In the genomic region with DNA sequence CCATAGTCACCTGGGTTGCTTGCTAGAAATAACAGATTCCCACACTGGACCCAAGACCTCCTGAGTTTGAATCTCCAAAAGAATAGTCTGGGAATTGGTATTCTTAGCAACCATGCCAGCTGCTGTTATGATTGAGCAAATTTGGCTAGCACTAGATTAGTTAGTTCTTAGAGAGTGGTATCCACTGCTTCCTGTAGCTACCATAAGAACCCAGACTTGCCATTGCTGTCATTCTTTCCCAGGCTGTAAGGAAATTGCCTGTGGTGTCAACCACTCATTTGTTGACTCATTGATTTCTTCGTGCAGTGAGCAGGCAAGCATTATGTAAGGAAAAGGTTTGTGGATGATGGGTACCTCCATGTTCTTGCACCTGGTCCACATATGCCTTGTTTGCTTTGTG, we compare ENCODE assay signal across 27 cellular contexts.
DNase-seq lines count a peak whose midpoint lies in the region; ATAC-seq and TF ChIP-seq lines count a peak whose summit lies in the region.
"Had no signal": no experiment of that assay in that cellular context is flagged by ENCODE, and none has a peak within 500 bp of the region (broad histone marks: within the 10 kb centered on the region; RNA-seq: fewer than 3 reads in every experiment).

No MANE protein-coding gene starts in this region.

- H3K4me3 Mint-ChIP-seq in natural killer cell treated with Interleukin-12 subunit alpha and Interleukin-12 subunit beta and Interleukin-15 and Interleukin-18, amount 100 ng/mL, for 72 hours = no peak overlapping the region
- H3K4me3 Mint-ChIP-seq in natural killer cell = no peak overlapping the region
- H3K4me3 Mint-ChIP-seq: activated CD8-positive, alpha-beta T cell treated with anti-CD3 and anti-CD28 coated beads, Interleukin-2, amount 10 ng/mL, durations not matched to agents 7 days and 5 days; B cell; CD8-positive, alpha-beta T cell; neural progenitor cell; stimulated activated naive CD8-positive, alpha-beta T cell treated with anti-CD3 and anti-CD28 coated beads, Interleukin-15, Interleukin-2, amounts not matched to agents 100 ng/mL and 50 ng/mL, for 24 hours; T-helper 1 cell treated with Interleukin-12 subunit alpha and Interleukin-12 subunit beta and Interleukin-4 antibody, amounts not matched to agents 30 μg/mL and 1 μg/mL, for 36 hours had no signal

- intact Hi-C loops in natural killer cell (cut with micrococcal nuclease) = no loop called here

- H3K4me1 Mint-ChIP-seq in natural killer cell treated with Interleukin-12 subunit alpha and Interleukin-12 subunit beta and Interleukin-15 and Interleukin-18, amount 100 ng/mL, for 72 hours (ENCODE audit: low read depth in 2 of 2) = peaks cover 7 to 12% of the 10 kb centered on the region in 2 donors
- no peaks in the 10 kb centered on the region for H3K4me1 Mint-ChIP-seq in natural killer cell
- H3K4me1 Mint-ChIP-seq: B cell had no signal

- no peaks in the 10 kb centered on the region for H3K27me3 Mint-ChIP-seq in natural killer cell treated with Interleukin-12 subunit alpha and Interleukin-12 subunit beta and Interleukin-15 and Interleukin-18, amount 100 ng/mL, for 72 hours
- no peaks in the 10 kb centered on the region for H3K27me3 Mint-ChIP-seq in natural killer cell (ENCODE audit: low read depth in 2 of 2)
- H3K27me3 Mint-ChIP-seq: B cell; stimulated activated naive CD8-positive, alpha-beta T cell treated with anti-CD3 and anti-CD28 coated beads, Interleukin-15, Interleukin-2, amounts not matched to agents 100 ng/mL and 50 ng/mL, for 24 hours had no signal

- H3K9me3 Mint-ChIP-seq in natural killer cell treated with Interleukin-12 subunit alpha and Interleukin-12 subunit beta and Interleukin-15 and Interleukin-18, amount 100 ng/mL, for 72 hours = no peaks in the 10 kb centered on the region
- H3K9me3 Mint-ChIP-seq in natural killer cell = no peaks in the 10 kb centered on the region
- H3K9me3 Mint-ChIP-seq: CD8-positive, alpha-beta T cell; neural progenitor cell; stimulated activated naive CD8-positive, alpha-beta T cell treated with anti-CD3 and anti-CD28 coated beads, Interleukin-15, Interleukin-2, amounts not matched to agents 100 ng/mL and 50 ng/mL, for 24 hours; T-helper 1 cell treated with Interleukin-12 subunit alpha and Interleukin-12 subunit beta and Interleukin-4 antibody, amounts not matched to agents 30 μg/mL and 1 μg/mL, for 36 hours had no signal

- DNase-seq in natural killer cell treated with Interleukin-12 subunit alpha and Interleukin-12 subunit beta and Interleukin-15 and Interleukin-18, amount 100 ng/mL, for 72 hours (ENCODE audit: low spot score) = no peak
- DNase-seq in natural killer cell (no peak), amniotic epithelial cell (ENCODE audit: low read depth) (peak; percentile 48), iris pigment epithelial cell (ENCODE audit: low read depth) (peak; percentile 56), HuH-7 (ENCODE audit: low spot score) (no peak), occipital lobe (lab: John Stamatoyannopoulos, UW) (no peak), NCI-H2081 treated with DMSO at 0.1 percent for 48 hours (lab: John Stamatoyannopoulos, UW) (no peak)
- DNase-seq: activated CD4-positive, alpha-beta T cell treated with anti-CD3 and anti-CD28 coated beads for 1 hour; activated CD8-positive, alpha-beta T cell treated with anti-CD3 and anti-CD28 coated beads, Interleukin-2, amount 10 ng/mL, durations not matched to agents 7 days and 5 days; activated gamma-delta T cell; adrenal gland; CD8-positive, alpha-beta T cell; DMS 273 treated with DMSO at 0.1 percent for 48 hours; H7; KG1; left cardiac atrium; mucosa of descending colon; NCI-H146; NCI-H446 treated with DMSO at 0.1 percent for 48 hours; right lobe of liver; uterus had no signal

- H3K36me3 Mint-ChIP-seq in natural killer cell treated with Interleukin-12 subunit alpha and Interleukin-12 subunit beta and Interleukin-15 and Interleukin-18, amount 100 ng/mL, for 72 hours = peaks cover 19% of the 10 kb centered on the region
- H3K36me3 Mint-ChIP-seq in natural killer cell = peaks cover 21% of the 10 kb centered on the region

- TF ChIP-seq CTCF in natural killer cell (IDR thresholded peaks at IDR 0.05) = no peak

- ATAC-seq in natural killer cell treated with Interleukin-12 subunit alpha and Interleukin-12 subunit beta and Interleukin-15 and Interleukin-18, amount 100 ng/mL, for 72 hours = peak; percentile 23 to 50
- ATAC-seq in natural killer cell (no peak), GM21423 (IDR thresholded peaks at IDR 0.05; ENCODE audit: unreplicated experiment) (no peak)
- ATAC-seq: activated CD8-positive, alpha-beta T cell treated with anti-CD3 and anti-CD28 coated beads, Interleukin-2, amount 10 ng/mL, durations not matched to agents 7 days and 5 days; CD8-positive, alpha-beta T cell; gastroesophageal sphincter; left cardiac atrium; mucosa of descending colon; right lobe of liver had no signal

- H3K27ac Mint-ChIP-seq in natural killer cell treated with Interleukin-12 subunit alpha and Interleukin-12 subunit beta and Interleukin-15 and Interleukin-18, amount 100 ng/mL, for 72 hours = no peak overlapping the region
- no peak overlapping the region for H3K27ac Mint-ChIP-seq in natural killer cell
- H3K27ac Mint-ChIP-seq: activated CD8-positive, alpha-beta T cell treated with anti-CD3 and anti-CD28 coated beads, Interleukin-2, amount 10 ng/mL, durations not matched to agents 7 days and 5 days; CD8-positive, alpha-beta T cell; stimulated activated naive CD8-positive, alpha-beta T cell treated with anti-CD3 and anti-CD28 coated beads, Interleukin-15, Interleukin-2, amounts not matched to agents 100 ng/mL and 50 ng/mL, for 24 hours; T-helper 1 cell treated with Interleukin-12 subunit alpha and Interleukin-12 subunit beta and Interleukin-4 antibody, amounts not matched to agents 30 μg/mL and 1 μg/mL, for 36 hours had no signal

Comparison
In these comparisons a context has a peak if more than half of its experiments do, and no peak if none do; other contexts are left out.
1. ATAC-seq: peak in natural killer cell treated with Interleukin-12 subunit alpha and Interleukin-12 subunit beta and Interleukin-15 and Interleukin-18, amount 100 ng/mL, for 72 hours (2 of 2); none in natural killer cell (0 of 3) and GM21423 (single experiment).
2. DNase-seq: peak in amniotic epithelial cell (single experiment) and iris pigment epithelial cell (single experiment); none in natural killer cell treated with Interleukin-12 subunit alpha and Interleukin-12 subunit beta and Interleukin-15 and Interleukin-18, amount 100 ng/mL, for 72 hours (single experiment), natural killer cell (single experiment), HuH-7 (single experiment), occipital lobe (single experiment) and NCI-H2081 treated with DMSO at 0.1 percent for 48 hours (single experiment).